Comparison of ENCODE assay signal across 10 cellular contexts in the genomic region with DNA sequence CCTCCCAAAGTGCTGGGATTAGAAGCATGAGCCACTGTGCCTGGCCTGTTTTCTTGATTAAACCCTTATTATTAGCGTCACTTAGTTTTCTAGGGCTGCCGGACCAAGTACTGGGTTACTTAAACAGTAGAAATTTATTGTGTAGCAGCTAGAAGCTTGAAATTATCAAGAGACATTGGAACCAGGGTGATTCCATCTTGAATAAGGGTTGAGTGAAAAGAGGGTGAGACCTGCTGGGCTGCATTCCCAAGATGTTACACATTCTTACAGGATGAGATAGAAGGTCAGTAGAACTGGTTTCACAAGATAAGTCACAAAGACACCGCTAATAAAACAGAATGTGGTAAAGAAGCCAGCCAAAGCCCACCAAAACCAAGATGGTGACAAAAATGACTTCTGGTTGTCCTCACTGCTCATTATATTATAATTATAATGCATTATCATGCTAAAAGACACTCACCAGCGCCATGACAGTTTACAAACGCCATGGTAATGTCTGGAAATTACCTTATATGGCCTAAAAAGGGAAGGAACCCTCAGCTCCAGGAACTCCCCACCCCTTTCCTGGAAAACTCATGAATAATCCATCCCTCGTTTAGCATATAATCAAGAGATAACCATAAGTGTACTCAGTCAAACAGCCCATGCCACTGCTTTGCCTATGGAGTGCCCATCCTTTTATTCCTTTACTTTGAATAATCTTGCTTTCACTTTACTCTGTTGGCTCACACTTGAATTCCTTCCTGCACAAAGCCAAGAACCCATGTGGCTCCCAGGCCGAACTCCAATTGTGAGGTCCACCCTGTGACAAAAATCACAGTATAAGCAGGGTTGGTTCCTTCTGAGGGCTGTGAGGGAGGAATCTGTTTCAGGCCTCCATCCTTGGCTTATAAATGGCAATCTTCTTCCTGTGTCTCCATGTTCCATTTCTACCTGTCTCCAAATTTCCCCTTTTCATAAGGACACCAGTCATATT. TPM values are rescaled to one million over a fixed set of nuclear protein-coding genes. Genes with fewer than 3 reads are reported as not detected.
A peak's percentile ranks its signal among the peaks of the same experiment; 100 is the strongest.
DNase-seq lines count a peak whose midpoint lies in the region; ATAC-seq and TF ChIP-seq lines count a peak whose summit lies in the region.
"Had no signal": no experiment of that assay in that cellular context is flagged by ENCODE, and none has a peak within 500 bp of the region (broad histone marks: within the 10 kb centered on the region; RNA-seq: fewer than 3 reads in every experiment).

No MANE protein-coding gene starts in this region.

- H3K36me3 ChIP-seq in SJSA1 = peaks cover 13% of the 10 kb centered on the region; the same call in 1 of the 2 replicates
- H3K36me3 ChIP-seq: pancreas had no signal

- ATAC-seq in HG03378 (IDR thresholded peaks at IDR 0.05; ENCODE audit: unreplicated experiment) (no peak), GM21381 (IDR thresholded peaks at IDR 0.05; ENCODE audit: unreplicated experiment) (no peak)

- no peaks in the 10 kb centered on the region for H3K9me3 ChIP-seq in SJSA1 (replicated peaks)
- H3K9me3 ChIP-seq: pancreas had no signal

- H3K27me3 ChIP-seq in SJSA1 (replicated peaks) = no peaks in the 10 kb centered on the region
- H3K27me3 ChIP-seq: pancreas had no signal

- H3K27me3 Mint-ChIP-seq in progenitor cell of endocrine pancreas = no peaks in the 10 kb centered on the region

- DNase-seq in ELF-1 (ENCODE audit: low read depth, low spot score) (peak; percentile 79), SJSA1 (ENCODE audit: low read depth in 1 of 2, low spot score in 2 of 2) (peak in 1 of 2 experiments; percentile 46), glomerular visceral epithelial cell (ENCODE audit: extremely low spot score) (peak; percentile 50), progenitor cell of endocrine pancreas (ENCODE audit: low spot score, unreplicated experiment) (no peak), NCI-H345 treated with DMSO at 0.1 percent for 48 hours (lab: John Stamatoyannopoulos, UW; ENCODE audit: unreplicated experiment) (no peak), SK-N-DZ (ENCODE audit: low spot score) (no peak)
- DNase-seq: H7, pancreas had no signal

- H3K36me3 Mint-ChIP-seq in progenitor cell of endocrine pancreas (ENCODE audit: insufficient read depth) = peaks cover 1% of the 10 kb centered on the region

- peaks cover 34% of the 10 kb centered on the region for H3K4me1 Mint-ChIP-seq in progenitor cell of endocrine pancreas (ENCODE audit: low read depth)

- peaks cover 19% of the 10 kb centered on the region for H3K9me3 Mint-ChIP-seq in progenitor cell of endocrine pancreas (ENCODE audit: low read depth)

- TF ChIP-seq CTCF in progenitor cell of endocrine pancreas (IDR thresholded peaks at IDR 0.05; ENCODE audit: unreplicated experiment) = no peak

- H3K4me1 ChIP-seq in SJSA1 (replicated peaks) = peaks cover 47% of the 10 kb centered on the region
- H3K4me1 ChIP-seq: pancreas had no signal

- H3K4me3 ChIP-seq in SJSA1 = no peak overlapping the region
- H3K4me3 ChIP-seq: pancreas had no signal

- peak overlapping the region; percentile 95 for H3K27ac Mint-ChIP-seq in progenitor cell of endocrine pancreas

- peak overlapping the region; percentile 82 for H3K27ac ChIP-seq in SJSA1
- H3K27ac ChIP-seq: pancreas had no signal

- no peak overlapping the region for H3K4me3 Mint-ChIP-seq in progenitor cell of endocrine pancreas (ENCODE audit: low read depth)

RNA-seq across cellular contexts. Expression of a gene that starts 18.9 kb away (rescaled TPM):
- total RNA-seq in SJSA1 (2014; rRNA removed; shearing (Covaris generic)) = 1,346 and 1,532 TPM in 2 replicates
- 210 and 225 TPM in 2 replicates for total RNA-seq in progenitor cell of endocrine pancreas
- polyA plus RNA-seq in SK-N-DZ (2014; cell fraction: cytosol; rRNA removed) = 32.4 and 33.0 TPM in 2 replicates
- 16.3 and 20.3 TPM in 2 replicates for polyA plus RNA-seq in SK-N-DZ (2014; cell fraction: nucleus; rRNA removed)

Comparison
In these comparisons a context has a peak if more than half of its experiments do, and no peak if none do; other contexts are left out.
1. DNase-seq: peak in ELF-1 (single experiment) and glomerular visceral epithelial cell (single experiment); none in progenitor cell of endocrine pancreas (single experiment), NCI-H345 treated with DMSO at 0.1 percent for 48 hours (single experiment) and SK-N-DZ (single experiment).